In genomic region chr13:45445053-45445452, GRCh38 we compare ENCODE assay signal across 27 cellular contexts.
"Had no signal": no experiment of that assay in that cellular context is flagged by ENCODE, and none has a peak within 500 bp of the region (broad histone marks: within the 10 kb centered on the region; RNA-seq: fewer than 3 reads in every experiment).

No MANE protein-coding gene starts in this region.

- H3K36me3 ChIP-seq: brain microvascular endothelial cell, gastrocnemius medialis, WERI-Rb-1 had no signal

- H3K4me3 ChIP-seq: coronary artery, dorsolateral prefrontal cortex, gastrocnemius medialis had no signal

- H3K27ac ChIP-seq: brain microvascular endothelial cell, coronary artery, dorsolateral prefrontal cortex, foreskin keratinocyte, gastrocnemius medialis, WERI-Rb-1 had no signal

- DNase-seq: activated B cell treated with CpG ODN at 0.5 μM for 24 hours; activated CD4-positive, alpha-beta memory T cell treated with anti-CD3 and anti-CD28 coated beads for 36 hours; activated CD4-positive, alpha-beta T cell treated with anti-CD3 and anti-CD28 coated beads, Interleukin-2, amount 10 ng/mL, durations not matched to agents 24 days and 14 days; activated CD8-positive, alpha-beta T cell treated with anti-CD3 and anti-CD28 coated beads, Interleukin-2, amount 10 ng/mL, durations not matched to agents 7 days and 5 days; activated effector memory CD4-positive, alpha-beta T cell treated with Interleukin-2 at 50 U/mL for 16 hours; activated gamma-delta T cell treated with Interleukin-2 at 50 U/mL for 16 hours; activated naive CD4-positive, alpha-beta T cell treated with anti-CD3 and anti-CD28 coated beads, Interleukin-2, amount 50 U/mL, for 16 hours; activated naive CD4-positive, alpha-beta T cell treated with Interleukin-2 at 50 U/mL for 16 hours; activated T-cell treated with anti-CD3 and anti-CD28 coated beads, Interleukin-2, amount 50 U/mL, for 4 hours; amniotic stem cell; anterior cingulate cortex; brain microvascular endothelial cell; dorsolateral prefrontal cortex; effector memory CD4-positive, alpha-beta T cell; endodermal cell; foreskin keratinocyte; gastrocnemius medialis; glutamatergic neuron; T-helper 1 cell; T-helper 17 cell; T1000; WERI-Rb-1 had no signal

- H3K9me3 ChIP-seq: gastrocnemius medialis had no signal

- ATAC-seq: activated CD4-positive, CD25-positive, alpha-beta regulatory T cell treated with anti-CD3 and anti-CD28 coated beads, Interleukin-2, amount 50 U/mL, for 24 hours; activated CD8-positive, alpha-beta T cell treated with anti-CD3 and anti-CD28 coated beads, Interleukin-2, amount 10 ng/mL, durations not matched to agents 7 days and 5 days; activated T-cell treated with anti-CD3 and anti-CD28 coated beads, Interleukin-2, amount 50 U/mL, for 4 hours; activated T-helper 17 cell treated with anti-CD3 and anti-CD28 coated beads, Interleukin-2, amount 50 U/mL, for 72 hours; gastrocnemius medialis; T-helper 17 cell had no signal

- FAIRE-seq: astrocyte, bronchial epithelial cell had no signal

- H3K27me3 ChIP-seq: brain microvascular endothelial cell, foreskin keratinocyte, gastrocnemius medialis had no signal
